14 cellular contexts compared by ENCODE assay signal in the genomic region with DNA sequence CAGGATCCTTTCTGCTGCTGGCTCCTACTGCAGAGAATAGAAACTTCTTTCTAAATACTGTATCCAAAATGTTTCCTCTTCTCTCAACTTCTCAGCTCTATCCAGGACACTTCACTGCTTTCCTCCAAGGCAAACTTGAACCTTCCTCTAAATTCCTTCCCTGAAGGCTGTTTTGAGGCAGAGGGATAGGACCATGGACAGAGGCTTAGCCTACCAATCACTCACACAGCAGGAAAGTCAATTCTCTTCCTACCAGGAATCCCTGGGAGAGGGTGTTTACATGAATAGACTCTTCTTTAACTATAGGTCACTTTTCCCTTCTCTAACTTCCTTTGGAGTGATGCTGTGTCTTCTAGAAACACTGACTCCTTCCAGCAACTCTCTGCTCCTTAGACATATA.
DNase-seq lines count a peak whose midpoint lies in the region; ATAC-seq and TF ChIP-seq lines count a peak whose summit lies in the region.
"Had no signal": no experiment of that assay in that cellular context is flagged by ENCODE, and none has a peak within 500 bp of the region (broad histone marks: within the 10 kb centered on the region; RNA-seq: fewer than 3 reads in every experiment).

No MANE protein-coding gene starts in this region.

- POLR2A ChIA-PET in HEK293 (lab: Yijun Ruan, JAX) (no interaction called here), WTC11 (lab: Charles Lee) (no interaction called here)

- peaks cover 2% of the 10 kb centered on the region; the same call in 1 of the 2 replicates for H3K27me3 Mint-ChIP-seq in WTC11 (ENCODE audit: low read depth)
- H3K27me3 Mint-ChIP-seq: brain; CD4-positive, CD25-positive, alpha-beta regulatory T cell had no signal

- H3K36me3 ChIP-seq in HEK293 (ENCODE audit: control insufficient read depth in 2 of 2, insufficient read depth in 1 of 2, low read length in 2 of 2) (no peaks in the 10 kb centered on the region), sigmoid colon (no peaks in the 10 kb centered on the region)
- H3K36me3 ChIP-seq: prostate gland, SJCRH30 had no signal

- no peaks in the 10 kb centered on the region for H3K36me3 Mint-ChIP-seq in WTC11
- H3K36me3 Mint-ChIP-seq: brain; CD4-positive, CD25-positive, alpha-beta regulatory T cell had no signal

- H3K9me3 Mint-ChIP-seq in WTC11 = peaks cover 8% of the 10 kb centered on the region
- H3K9me3 Mint-ChIP-seq: activated T-helper 2 cell treated with anti-CD3 and anti-CD28 coated beads, Interferon-gamma antibody, Interleukin-2, Interleukin-4, amounts not matched to agents 10 μg/mL and 5 μg/mL and 100 μg/mL, durations not matched to agents 14 hours and 24 hours and 36 hours; brain had no signal

- H3K4me3 ChIP-seq in HEK293 (ENCODE audit: low read depth, low read length) (no peak overlapping the region), fibroblast of pulmonary artery (replicated peaks; ENCODE audit: low read depth, low read length) (no peak overlapping the region), sigmoid colon (no peak overlapping the region)
- H3K4me3 ChIP-seq: prostate gland, SJCRH30 had no signal

- peak; percentile 93 for ATAC-seq in WTC11
- ATAC-seq in HG02623 (IDR thresholded peaks at IDR 0.05; ENCODE audit: unreplicated experiment) = no peak
- ATAC-seq: activated CD8-positive, alpha-beta T cell treated with anti-CD3 and anti-CD28 coated beads, Interleukin-2, amount 10 ng/mL, durations not matched to agents 7 days and 5 days had no signal

- H3K27me3 ChIP-seq in sigmoid colon = no peaks in the 10 kb centered on the region
- H3K27me3 ChIP-seq: SJCRH30 had no signal

- intact Hi-C loops in sigmoid colon (cut with DNase I) = no loop called here

- no peak for TF ChIP-seq POLR2A in sigmoid colon (IDR thresholded peaks at IDR 0.05)

- CTCF ChIA-PET in HEK293 (lab: Yijun Ruan, JAX) = no interaction called here
- CTCF ChIA-PET in WTC11 (lab: Charles Lee) = interaction anchor here (0.9 to 1.0 kb wide), 2 partner anchors 91 to 315 kb away, joined by 3 to 4 read pairs; no protein-coding TSS in a partner anchor

- TF ChIP-seq EP300 in sigmoid colon (IDR thresholded peaks at IDR 0.05) = no peak

- no peaks in the 10 kb centered on the region for H3K9me3 ChIP-seq in HEK293 (ENCODE audit: control insufficient read depth, insufficient read depth, low read depth, low read length)
- no peaks in the 10 kb centered on the region for H3K9me3 ChIP-seq in sigmoid colon
- H3K9me3 ChIP-seq: prostate gland, SJCRH30 had no signal

- no peak overlapping the region; the same call in 1 of the 2 replicates for H3K27ac Mint-ChIP-seq in WTC11
- H3K27ac Mint-ChIP-seq: activated CD8-positive, alpha-beta T cell treated with anti-CD3 and anti-CD28 coated beads, Interleukin-2, amount 10 ng/mL, durations not matched to agents 7 days and 5 days; activated T-helper 2 cell treated with anti-CD3 and anti-CD28 coated beads, Interferon-gamma antibody, Interleukin-2, Interleukin-4, amounts not matched to agents 10 μg/mL and 5 μg/mL and 100 μg/mL, durations not matched to agents 14 hours and 24 hours and 36 hours; brain; CD4-positive, CD25-positive, alpha-beta regulatory T cell had no signal

- DNase-seq in WTC11 (ENCODE audit: low spot score) = peak; percentile 32
- DNase-seq in fibroblast of pulmonary artery (ENCODE audit: low read depth) = peak; percentile 54
- no peak for DNase-seq in sigmoid colon
- no peak for DNase-seq in NCI-H2171 treated with DMSO at 0.1 percent for 48 hours (lab: John Stamatoyannopoulos, UW)
- no peak for DNase-seq in OCI-M1 (lab: John Stamatoyannopoulos, UW)
- DNase-seq: activated CD8-positive, alpha-beta T cell treated with anti-CD3 and anti-CD28 coated beads, Interleukin-2, amount 10 ng/mL, durations not matched to agents 7 days and 5 days; CD4-positive, CD25-positive, alpha-beta regulatory T cell; NCI-H2107 had no signal

- H3K4me1 Mint-ChIP-seq in WTC11 = peaks cover 32% of the 10 kb centered on the region
- H3K4me1 Mint-ChIP-seq: brain had no signal

- TF ChIP-seq CTCF in HEK293 (tag by site-specific recombination; IDR thresholded peaks at IDR 0.05) (no peak), WTC11 (IDR thresholded peaks at IDR 0.05) (no peak), fibroblast of pulmonary artery (IDR thresholded peaks at IDR 0.05; ENCODE audit: low read length, missing control alignments) (no peak), sigmoid colon (IDR thresholded peaks at IDR 0.05) (no peak)

- H3K27ac ChIP-seq in HEK293 (ENCODE audit: extremely low read depth, low read depth, low read length) (no peak overlapping the region), sigmoid colon (peak overlapping the region in 3 of 4 donors; percentile 41 to 63 (median 41))
- H3K27ac ChIP-seq: prostate gland, SJCRH30 had no signal

- H3K4me1 ChIP-seq in HEK293 (ENCODE audit: control insufficient read depth, insufficient read depth, low read length) = no peaks in the 10 kb centered on the region
- H3K4me1 ChIP-seq in sigmoid colon = peaks cover 0 to 22% (median 12%) of the 10 kb centered on the region in 4 donors
- H3K4me1 ChIP-seq: prostate gland, SJCRH30 had no signal

- H3K4me3 Mint-ChIP-seq in WTC11 = no peak overlapping the region
- H3K4me3 Mint-ChIP-seq: activated CD8-positive, alpha-beta T cell treated with anti-CD3 and anti-CD28 coated beads, Interleukin-2, amount 10 ng/mL, durations not matched to agents 7 days and 5 days; brain; CD4-positive, CD25-positive, alpha-beta regulatory T cell had no signal

TF ChIP-seq in HEK293, 187 proteins besides CTCF, POLR2A, EP300 and RAD21:
- no peak for TF ChIP-seq GLIS2 (tag by site-specific recombination; IDR thresholded peaks at IDR 0.05)
- TF ChIP-seq, protein P1, sequence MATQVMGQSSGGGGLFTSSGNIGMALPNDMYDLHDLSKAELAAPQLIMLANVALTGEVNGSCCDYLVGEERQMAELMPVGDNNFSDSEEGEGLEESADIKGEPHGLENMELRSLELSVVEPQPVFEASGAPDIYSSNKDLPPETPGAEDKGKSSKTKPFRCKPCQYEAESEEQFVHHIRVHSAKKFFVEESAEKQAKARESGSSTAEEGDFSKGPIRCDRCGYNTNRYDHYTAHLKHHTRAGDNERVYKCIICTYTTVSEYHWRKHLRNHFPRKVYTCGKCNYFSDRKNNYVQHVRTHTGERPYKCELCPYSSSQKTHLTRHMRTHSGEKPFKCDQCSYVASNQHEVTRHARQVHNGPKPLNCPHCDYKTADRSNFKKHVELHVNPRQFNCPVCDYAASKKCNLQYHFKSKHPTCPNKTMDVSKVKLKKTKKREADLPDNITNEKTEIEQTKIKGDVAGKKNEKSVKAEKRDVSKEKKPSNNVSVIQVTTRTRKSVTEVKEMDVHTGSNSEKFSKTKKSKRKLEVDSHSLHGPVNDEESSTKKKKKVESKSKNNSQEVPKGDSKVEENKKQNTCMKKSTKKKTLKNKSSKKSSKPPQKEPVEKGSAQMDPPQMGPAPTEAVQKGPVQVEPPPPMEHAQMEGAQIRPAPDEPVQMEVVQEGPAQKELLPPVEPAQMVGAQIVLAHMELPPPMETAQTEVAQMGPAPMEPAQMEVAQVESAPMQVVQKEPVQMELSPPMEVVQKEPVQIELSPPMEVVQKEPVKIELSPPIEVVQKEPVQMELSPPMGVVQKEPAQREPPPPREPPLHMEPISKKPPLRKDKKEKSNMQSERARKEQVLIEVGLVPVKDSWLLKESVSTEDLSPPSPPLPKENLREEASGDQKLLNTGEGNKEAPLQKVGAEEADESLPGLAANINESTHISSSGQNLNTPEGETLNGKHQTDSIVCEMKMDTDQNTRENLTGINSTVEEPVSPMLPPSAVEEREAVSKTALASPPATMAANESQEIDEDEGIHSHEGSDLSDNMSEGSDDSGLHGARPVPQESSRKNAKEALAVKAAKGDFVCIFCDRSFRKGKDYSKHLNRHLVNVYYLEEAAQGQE (tag by site-specific recombination; IDR thresholded peaks at IDR 0.05) = peak; percentile 97

TF ChIP-seq in WTC11, 78 proteins besides CTCF, POLR2A, EP300 and RAD21 (continues in another document):
- TF ChIP-seq RELA (CRISPR knock-in tag; IDR thresholded peaks at IDR 0.05; ENCODE audit: borderline replicate concordance) (no peak), CREB1 (CRISPR knock-in tag; IDR thresholded peaks at IDR 0.05) (no peak), TEAD1 (CRISPR knock-in tag; IDR thresholded peaks at IDR 0.05) (peak; percentile 48; the same call in 1 of the 2 replicates), KAT7 (CRISPR knock-in tag; IDR thresholded peaks at IDR 0.05; ENCODE audit: borderline replicate concordance) (no peak), TCF7 (CRISPR knock-in tag; IDR thresholded peaks at IDR 0.05; ENCODE audit: low read depth) (no peak), CREM (CRISPR knock-in tag; IDR thresholded peaks at IDR 0.05) (no peak), FOXJ3 (CRISPR knock-in tag; IDR thresholded peaks at IDR 0.05; ENCODE audit: borderline replicate concordance) (no peak), SMAD4 (CRISPR knock-in tag; IDR thresholded peaks at IDR 0.05) (no peak), GTF2I (CRISPR knock-in tag; conservative IDR thresholded peaks at IDR 0.05) (no peak), FOXK1 (CRISPR knock-in tag; IDR thresholded peaks at IDR 0.05) (peak; percentile 70), ETV6 (CRISPR knock-in tag; IDR thresholded peaks at IDR 0.05) (peak; percentile 76; the same call in 1 of the 2 replicates), NR1H2 (CRISPR knock-in tag; IDR thresholded peaks at IDR 0.05) (no peak), ELF4 (CRISPR knock-in tag; IDR thresholded peaks at IDR 0.05; ENCODE audit: low read depth) (no peak), TP53 (CRISPR knock-in tag; IDR thresholded peaks at IDR 0.05) (no peak)
- TF ChIP-seq, protein P2, sequence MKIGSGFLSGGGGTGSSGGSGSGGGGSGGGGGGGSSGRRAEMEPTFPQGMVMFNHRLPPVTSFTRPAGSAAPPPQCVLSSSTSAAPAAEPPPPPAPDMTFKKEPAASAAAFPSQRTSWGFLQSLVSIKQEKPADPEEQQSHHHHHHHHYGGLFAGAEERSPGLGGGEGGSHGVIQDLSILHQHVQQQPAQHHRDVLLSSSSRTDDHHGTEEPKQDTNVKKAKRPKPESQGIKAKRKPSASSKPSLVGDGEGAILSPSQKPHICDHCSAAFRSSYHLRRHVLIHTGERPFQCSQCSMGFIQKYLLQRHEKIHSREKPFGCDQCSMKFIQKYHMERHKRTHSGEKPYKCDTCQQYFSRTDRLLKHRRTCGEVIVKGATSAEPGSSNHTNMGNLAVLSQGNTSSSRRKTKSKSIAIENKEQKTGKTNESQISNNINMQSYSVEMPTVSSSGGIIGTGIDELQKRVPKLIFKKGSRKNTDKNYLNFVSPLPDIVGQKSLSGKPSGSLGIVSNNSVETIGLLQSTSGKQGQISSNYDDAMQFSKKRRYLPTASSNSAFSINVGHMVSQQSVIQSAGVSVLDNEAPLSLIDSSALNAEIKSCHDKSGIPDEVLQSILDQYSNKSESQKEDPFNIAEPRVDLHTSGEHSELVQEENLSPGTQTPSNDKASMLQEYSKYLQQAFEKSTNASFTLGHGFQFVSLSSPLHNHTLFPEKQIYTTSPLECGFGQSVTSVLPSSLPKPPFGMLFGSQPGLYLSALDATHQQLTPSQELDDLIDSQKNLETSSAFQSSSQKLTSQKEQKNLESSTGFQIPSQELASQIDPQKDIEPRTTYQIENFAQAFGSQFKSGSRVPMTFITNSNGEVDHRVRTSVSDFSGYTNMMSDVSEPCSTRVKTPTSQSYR (CRISPR knock-in tag; IDR thresholded peaks at IDR 0.05) = no peak

Comparison
In these comparisons a context has a peak if more than half of its experiments do, and no peak if none do; other contexts are left out.
1. DNase-seq: peak in WTC11 (single experiment) and fibroblast of pulmonary artery (single experiment); none in sigmoid colon (single experiment), NCI-H2171 treated with DMSO at 0.1 percent for 48 hours (single experiment) and OCI-M1 (single experiment).
2. Of the 8 proteins assayed by ChIP-seq in both HEK293 and WTC11: peak only in HEK293: none; only in WTC11: ZNF423; in both: none; in neither: 7.